14 cellular contexts compared by ENCODE assay signal in genomic region chr9:29176786-29177185, GRCh38. TPM values are rescaled to one million over a fixed set of nuclear protein-coding genes. Genes with fewer than 3 reads are reported as not detected.
DNase-seq lines count a peak whose midpoint lies in the region; TF ChIP-seq lines count a peak whose summit lies in the region.
"Had no signal": no experiment of that assay in that cellular context is flagged by ENCODE, and none has a peak within 500 bp of the region (broad histone marks: within the 10 kb centered on the region; RNA-seq: fewer than 3 reads in every experiment).

No MANE protein-coding gene starts in this region.

- no peak overlapping the region for H3K4me3 ChIP-seq in OCI-LY1 (ENCODE audit: low read depth, low read length, poor library complexity, severe bottlenecking)

- no peaks in the 10 kb centered on the region for H3K4me1 Mint-ChIP-seq in nephron progenitor cell
- H3K4me1 Mint-ChIP-seq: CD14-positive monocyte had no signal

- no peak overlapping the region for H3K27ac Mint-ChIP-seq in nephron progenitor cell
- H3K27ac Mint-ChIP-seq: CD14-positive monocyte; CD8-positive, alpha-beta T cell; HFFc6 had no signal

- DNase-seq in Caki2 (ENCODE audit: low read depth) (peak; percentile 17), glomerular visceral epithelial cell (ENCODE audit: extremely low spot score) (peak; percentile 9), hypothalamus (lab: John Stamatoyannopoulos, UW) (no peak), NCI-H526 (lab: John Stamatoyannopoulos, UW) (no peak), nephron progenitor cell (no peak)
- no peak for DNase-seq in activated CD8-positive, alpha-beta memory T cell treated with anti-CD3 and anti-CD28 coated beads, Interleukin-2, amount 50 U/mL, for 4 hours
- DNase-seq: CD8-positive, alpha-beta T cell; COR-L47; DMS53; HCEC 1CT; HFFc6 had no signal

- TF ChIP-seq CTCF in OCI-LY1 (IDR thresholded peaks at IDR 0.05; ENCODE audit: low read length) (no peak), nephron progenitor cell (IDR thresholded peaks at IDR 0.05) (no peak)

- no peaks in the 10 kb centered on the region for H4K20me1 ChIP-seq in OCI-LY1 (ENCODE audit: insufficient read depth, low read length)

- H3K4me1 ChIP-seq in OCI-LY1 (ENCODE audit: insufficient read depth, low read length, severe bottlenecking) = peaks cover 26% of the 10 kb centered on the region

- no peaks in the 10 kb centered on the region for H3K9me3 ChIP-seq in OCI-LY1 (ENCODE audit: low read length)

- no peaks in the 10 kb centered on the region for H3K27me3 ChIP-seq in OCI-LY1 (ENCODE audit: insufficient read depth, low read length)

- no peak overlapping the region; the same call in 1 of the 2 replicates for H3K4me2 ChIP-seq in OCI-LY1 (ENCODE audit: low read length)

- H3F3A ChIP-seq in OCI-LY1 (ENCODE audit: insufficient read depth, low read length) = peaks cover 3% of the 10 kb centered on the region; the same call in 1 of the 2 replicates

- H3K4me3 Mint-ChIP-seq in nephron progenitor cell = no peak overlapping the region
- H3K4me3 Mint-ChIP-seq: CD14-positive monocyte; CD8-positive, alpha-beta T cell; HFFc6 had no signal

- H2AFZ ChIP-seq in OCI-LY1 (ENCODE audit: low read length) = peak overlapping the region; percentile 98; the same call in 1 of the 2 replicates

- no peaks in the 10 kb centered on the region for H3K27me3 Mint-ChIP-seq in nephron progenitor cell (ENCODE audit: low read depth, poor library complexity)

- in situ Hi-C loops in Caki2 (cut with HindIII; ENCODE audit: low pct_unique_long_range_greater_than_20kb, low sequenced_read_pairs) = no loop called here

- H3K9ac ChIP-seq in OCI-LY1 (ENCODE audit: low read length) = no peak overlapping the region

- H3K36me3 Mint-ChIP-seq in nephron progenitor cell (ENCODE audit: low read depth) = no peaks in the 10 kb centered on the region
- H3K36me3 Mint-ChIP-seq: CD14-positive monocyte; CD8-positive, alpha-beta T cell had no signal

- no peaks in the 10 kb centered on the region for H3K9me2 ChIP-seq in OCI-LY1 (ENCODE audit: low read depth, low read length)

- no peaks in the 10 kb centered on the region for H3K36me3 ChIP-seq in OCI-LY1 (ENCODE audit: insufficient read depth, low read length)

- peak overlapping the region; percentile 57 for H3K27ac ChIP-seq in OCI-LY1 (ENCODE audit: low read depth, low read length, poor library complexity, severe bottlenecking)

- H3K9me3 Mint-ChIP-seq in nephron progenitor cell = no peaks in the 10 kb centered on the region
- H3K9me3 Mint-ChIP-seq: HFFc6 had no signal

- H3K79me2 ChIP-seq in OCI-LY1 (ENCODE audit: insufficient read depth, low read length) = no peaks in the 10 kb centered on the region

RNA-seq across cellular contexts. Expression of gene LINGO2, which starts 36.6 kb away (rescaled TPM):
- total RNA-seq in Caki2 (2014; rRNA removed; shearing (Covaris generic); ENCODE audit: low replicate concordance) = 0.34 TPM in 1 of 2 replicates, not detected in the other
- total RNA-seq: CD8-positive, alpha-beta T cell; Daoy; HFFc6 had no signal

Comparison
In these comparisons a context has a peak if more than half of its experiments do, and no peak if none do; other contexts are left out.
1. DNase-seq: peak in Caki2 (single experiment) and glomerular visceral epithelial cell (single experiment); none in activated CD8-positive, alpha-beta memory T cell treated with anti-CD3 and anti-CD28 coated beads, Interleukin-2, amount 50 U/mL, for 4 hours (single experiment), hypothalamus (0 of 51), NCI-H526 (0 of 2) and nephron progenitor cell (single experiment).